Comparison of ENCODE assay signal across 10 cellular contexts in genomic region chr20:25408890-25409289, GRCh38. TPM values are rescaled to one million over a fixed set of nuclear protein-coding genes. Genes with fewer than 3 reads are reported as not detected.
DNase-seq lines count a peak whose midpoint lies in the region; ATAC-seq and TF ChIP-seq lines count a peak whose summit lies in the region.
"Had no signal": no experiment of that assay in that cellular context is flagged by ENCODE, and none has a peak within 500 bp of the region (broad histone marks: within the 10 kb centered on the region; RNA-seq: fewer than 3 reads in every experiment).

No MANE protein-coding gene starts in this region.

- H3K36me3 Mint-ChIP-seq in activated naive CD8-positive, alpha-beta T cell treated with anti-CD3 and anti-CD28 coated beads, Interleukin-2, amount 50 U/mL, for 24 hours (ENCODE audit: low read depth) = peaks cover 19% of the 10 kb centered on the region

- H3K9me3 Mint-ChIP-seq in activated naive CD8-positive, alpha-beta T cell treated with anti-CD3 and anti-CD28 coated beads, Interleukin-2, amount 50 U/mL, for 24 hours = peaks cover 8% of the 10 kb centered on the region

- H3K27ac ChIP-seq in SK-N-SH (ENCODE audit: low read depth in 2 of 2, low read length in 1 of 2) (no peak overlapping the region), neural cell (ENCODE audit: low read length) (no peak overlapping the region)
- H3K27ac ChIP-seq: left ventricle myocardium inferior had no signal

- CTCF ChIA-PET in SK-N-SH (lab: Yijun Ruan, JAX) = interaction anchor here (1.2 to 1.9 kb wide), 2 partner anchors 10 to 114 kb away, joined by 3 to 10 read pairs; no protein-coding TSS in a partner anchor

- H3K27ac Mint-ChIP-seq in activated naive CD8-positive, alpha-beta T cell treated with anti-CD3 and anti-CD28 coated beads, Interleukin-2, amount 50 U/mL, for 24 hours = no peak overlapping the region

- H3K9me2 ChIP-seq in SK-N-SH = no peaks in the 10 kb centered on the region
- no peaks in the 10 kb centered on the region for H3K9me2 ChIP-seq in neural cell (ENCODE audit: insufficient read depth, low read length)

- H3K4me3 ChIP-seq in SK-N-SH (ENCODE audit: low read depth in 2 of 2, low read length in 1 of 2) (peak overlapping the region in 1 of 2 experiments; percentile 83; a peak in 3 of 4 replicates), neural cell (ENCODE audit: low read length) (peak overlapping the region; percentile 83)

- no peak overlapping the region for H2AFZ ChIP-seq in SK-N-SH (ENCODE audit: low read depth)
- H2AFZ ChIP-seq in neural cell (ENCODE audit: low read depth, low read length) = no peak overlapping the region

- TF ChIP-seq EP300 in SK-N-SH (IDR thresholded peaks at IDR 0.05; ENCODE audit: borderline replicate concordance in 1 of 2, low read depth in 1 of 2, low read length in 1 of 2) (no peak), neural cell (conservative IDR thresholded peaks at IDR 0.05; ENCODE audit: poor library complexity, severe bottlenecking) (no peak)

- H3K9me3 ChIP-seq in SK-N-SH (no peaks in the 10 kb centered on the region), neural cell (ENCODE audit: low read length) (no peaks in the 10 kb centered on the region)

- no peaks in the 10 kb centered on the region for H3K27me3 Mint-ChIP-seq in activated naive CD8-positive, alpha-beta T cell treated with anti-CD3 and anti-CD28 coated beads, Interleukin-2, amount 50 U/mL, for 24 hours

- H3K4me2 ChIP-seq in SK-N-SH (peak overlapping the region; percentile 82), neural cell (ENCODE audit: low read length) (no peak overlapping the region)

- H3K4me3 Mint-ChIP-seq in activated naive CD8-positive, alpha-beta T cell treated with anti-CD3 and anti-CD28 coated beads, Interleukin-2, amount 50 U/mL, for 24 hours = peak overlapping the region; percentile 85

- DNase-seq in SK-N-SH = no peak
- peak; percentile 42 for DNase-seq in LHCN-M2 (ENCODE audit: low read depth)
- DNase-seq in activated naive CD8-positive, alpha-beta T cell treated with anti-CD3 and anti-CD28 coated beads, Interleukin-2, amount 50 U/mL, for 24 hours = no peak
- no peak for DNase-seq in COLO829 (ENCODE audit: low spot score)
- DNase-seq in central memory CD4-positive, alpha-beta T cell = no peak
- DNase-seq in stimulated activated CD4-positive, alpha-beta T cell treated with anti-CD3 and anti-CD28 coated beads, Interleukin-1b, Interleukin-23, amount 100 ng/mL, for 48 hours = no peak
- DNase-seq: left ventricle myocardium inferior had no signal

- peaks cover 60% of the 10 kb centered on the region for H3K79me2 ChIP-seq in SK-N-SH (ENCODE audit: insufficient read depth)
- H3K79me2 ChIP-seq in neural cell (replicated peaks; ENCODE audit: insufficient read depth, low read length) = peaks cover 10% of the 10 kb centered on the region

- TF ChIP-seq CTCF in SK-N-SH (IDR thresholded peaks at IDR 0.05) = no peak
- no peak for TF ChIP-seq CTCF in neural cell (IDR thresholded peaks at IDR 0.05; ENCODE audit: poor library complexity, severe bottlenecking)

- H3K4me1 Mint-ChIP-seq in activated naive CD8-positive, alpha-beta T cell treated with anti-CD3 and anti-CD28 coated beads, Interleukin-2, amount 50 U/mL, for 24 hours = peaks cover 21% of the 10 kb centered on the region

- TF ChIP-seq RAD21 in SK-N-SH (IDR thresholded peaks at IDR 0.05; ENCODE audit: low read length) (no peak), neural cell (conservative IDR thresholded peaks at IDR 0.05) (no peak)

- H4K20me1 ChIP-seq in SK-N-SH (ENCODE audit: insufficient read depth) (no peaks in the 10 kb centered on the region), neural cell (ENCODE audit: insufficient read depth) (no peaks in the 10 kb centered on the region)

- ATAC-seq in SK-N-SH treated with all-trans-retinoic acid at 6 μM for 48 hours = no peak
- ATAC-seq in activated naive CD8-positive, alpha-beta T cell treated with anti-CD3 and anti-CD28 coated beads, Interleukin-2, amount 50 U/mL, for 24 hours = no peak
- ATAC-seq: Right ventricle myocardium inferior had no signal

- H3K36me3 ChIP-seq in SK-N-SH (replicated peaks in 1 of 2; ENCODE audit: control insufficient read depth in 1 of 2, insufficient read depth in 2 of 2, low read length in 1 of 2) = no peaks in the 10 kb centered on the region
- no peaks in the 10 kb centered on the region for H3K36me3 ChIP-seq in neural cell (ENCODE audit: insufficient read depth, low read length)
- H3K36me3 ChIP-seq: left ventricle myocardium inferior had no signal

- H3K27me3 ChIP-seq in SK-N-SH (ENCODE audit: insufficient read depth) = no peaks in the 10 kb centered on the region
- H3K27me3 ChIP-seq in neural cell (ENCODE audit: insufficient read depth, low read depth, low read length) = no peaks in the 10 kb centered on the region

- H3F3A ChIP-seq in SK-N-SH (replicated peaks; ENCODE audit: insufficient read depth) = no peaks in the 10 kb centered on the region
- no peaks in the 10 kb centered on the region for H3F3A ChIP-seq in neural cell (ENCODE audit: insufficient read depth, low read length, poor library complexity, severe bottlenecking)

- H3K9ac ChIP-seq in SK-N-SH (peak overlapping the region; percentile 92), neural cell (ENCODE audit: low read length) (no peak overlapping the region)

- peaks cover 0 to 6% of the 10 kb centered on the region in 2 experiments; a peak in 1 of 4 replicates for H3K4me1 ChIP-seq in SK-N-SH (ENCODE audit: control insufficient read depth in 1 of 2, insufficient read depth in 2 of 2, low read depth in 1 of 2, low read length in 1 of 2)

- POLR2A ChIA-PET in SK-N-SH (lab: Yijun Ruan, JAX) = no interaction called here

- 95% methylated on average over 5 of the region's 5 CpGs for WGBS in SK-N-SH (ENCODE audit: low lambda C conversion rate)

TF ChIP-seq in SK-N-SH, 30 proteins besides CTCF, POLR2A, EP300 and RAD21 (continues in another document):
- TF ChIP-seq MXI1 (IDR thresholded peaks at IDR 0.05; ENCODE audit: low read depth, low read length) = no peak
- TF ChIP-seq, protein P1, sequence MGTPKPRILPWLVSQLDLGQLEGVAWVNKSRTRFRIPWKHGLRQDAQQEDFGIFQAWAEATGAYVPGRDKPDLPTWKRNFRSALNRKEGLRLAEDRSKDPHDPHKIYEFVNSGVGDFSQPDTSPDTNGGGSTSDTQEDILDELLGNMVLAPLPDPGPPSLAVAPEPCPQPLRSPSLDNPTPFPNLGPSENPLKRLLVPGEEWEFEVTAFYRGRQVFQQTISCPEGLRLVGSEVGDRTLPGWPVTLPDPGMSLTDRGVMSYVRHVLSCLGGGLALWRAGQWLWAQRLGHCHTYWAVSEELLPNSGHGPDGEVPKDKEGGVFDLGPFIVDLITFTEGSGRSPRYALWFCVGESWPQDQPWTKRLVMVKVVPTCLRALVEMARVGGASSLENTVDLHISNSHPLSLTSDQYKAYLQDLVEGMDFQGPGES (IDR thresholded peaks at IDR 0.05; ENCODE audit: low read depth, low read length) = no peak
- TF ChIP-seq SMC3 (IDR thresholded peaks at IDR 0.05; ENCODE audit: low read depth, low read length) = no peak
- TF ChIP-seq EZH2phosphoT487 (IDR thresholded peaks at IDR 0.05; ENCODE audit: borderline replicate concordance, low read depth) = no peak
- TF ChIP-seq GABPA (IDR thresholded peaks at IDR 0.05; ENCODE audit: low read depth) = no peak
- no peak for TF ChIP-seq GATA2 (CRISPR knock-in tag; IDR thresholded peaks at IDR 0.05)

TF ChIP-seq in SK-N-SH treated with all-trans-retinoic acid at 6 μM for 48 hours, 23 proteins besides CTCF, POLR2A, EP300 and RAD21 (continues in another document):
- TF ChIP-seq OSR1 (CRISPR knock-in tag; IDR thresholded peaks at IDR 0.05) (no peak), TCF4 (CRISPR knock-in tag; IDR thresholded peaks at IDR 0.05; ENCODE audit: borderline replicate concordance) (no peak)
- TF ChIP-seq, protein P2, sequence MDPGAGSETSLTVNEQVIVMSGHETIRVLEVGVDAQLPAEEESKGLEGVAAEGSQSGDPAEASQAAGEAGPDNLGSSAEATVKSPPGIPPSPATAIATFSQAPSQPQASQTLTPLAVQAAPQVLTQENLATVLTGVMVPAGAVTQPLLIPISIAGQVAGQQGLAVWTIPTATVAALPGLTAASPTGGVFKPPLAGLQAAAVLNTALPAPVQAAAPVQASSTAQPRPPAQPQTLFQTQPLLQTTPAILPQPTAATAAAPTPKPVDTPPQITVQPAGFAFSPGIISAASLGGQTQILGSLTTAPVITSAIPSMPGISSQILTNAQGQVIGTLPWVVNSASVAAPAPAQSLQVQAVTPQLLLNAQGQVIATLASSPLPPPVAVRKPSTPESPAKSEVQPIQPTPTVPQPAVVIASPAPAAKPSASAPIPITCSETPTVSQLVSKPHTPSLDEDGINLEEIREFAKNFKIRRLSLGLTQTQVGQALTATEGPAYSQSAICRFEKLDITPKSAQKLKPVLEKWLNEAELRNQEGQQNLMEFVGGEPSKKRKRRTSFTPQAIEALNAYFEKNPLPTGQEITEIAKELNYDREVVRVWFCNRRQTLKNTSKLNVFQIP (CRISPR knock-in tag; IDR thresholded peaks at IDR 0.05; ENCODE audit: borderline replicate concordance, low read depth) = no peak

TF ChIP-seq in neural cell, 6 proteins besides CTCF, POLR2A, EP300 and RAD21 (continues in another document):
- TF ChIP-seq TAF1 (IDR thresholded peaks at IDR 0.05; ENCODE audit: low read depth) (no peak), EZH2 (IDR thresholded peaks at IDR 0.05; ENCODE audit: borderline replicate concordance, insufficient read depth, low read length, poor library complexity, severe bottlenecking) (no peak), MXI1 (conservative IDR thresholded peaks at IDR 0.05; ENCODE audit: poor library complexity, severe bottlenecking) (no peak), POLR2AphosphoS5 (IDR thresholded peaks at IDR 0.05) (no peak)

RNA-seq across cellular contexts. Expression of gene GINS1, which starts 1.4 kb away (rescaled TPM):
- polyA plus RNA-seq in SK-N-SH (2012; rRNA removed) (5.1 and 5.8 TPM in 2 replicates), neural cell (3.8 and 4.5 TPM in 2 replicates)
- polyA plus RNA-seq in SK-N-SH (2012; cell fraction: cytosol; rRNA removed) = 6.3 and 6.8 TPM in 2 replicates
- polyA plus RNA-seq in SK-N-SH (2012; cell fraction: nucleus; rRNA removed) = 3.5 and 5.3 TPM in 2 replicates
- 24.4 and 31.1 TPM in 2 replicates for total RNA-seq in LHCN-M2 (2014; rRNA removed)
- polyA plus RNA-seq in LHCN-M2 (2012) = 7.9 TPM
- 7.4 and 7.5 TPM in 2 replicates for polyA minus RNA-seq in neural cell

RNA-seq across cellular contexts. Expression of gene ABHD12, which starts 18.3 kb away (rescaled TPM):
- polyA plus RNA-seq in SK-N-SH (2012; rRNA removed) (32.2 and 33.5 TPM in 2 replicates), neural cell (32.3 and 48.4 TPM in 2 replicates)
- 29.7 and 42.6 TPM in 2 replicates for polyA plus RNA-seq in SK-N-SH (2012; cell fraction: cytosol; rRNA removed)
- 34.5 and 35.2 TPM in 2 replicates for polyA plus RNA-seq in SK-N-SH (2012; cell fraction: nucleus; rRNA removed)
- total RNA-seq in LHCN-M2 (2014; rRNA removed) = 47.8 and 48.8 TPM in 2 replicates
- polyA plus RNA-seq in LHCN-M2 (2012) = 70.1 TPM
- 46.8 and 51.6 TPM in 2 replicates for polyA minus RNA-seq in neural cell
